In genomic region chr12:32051511-32052299, GRCh38 we compare ENCODE assay signal across 9 cellular contexts. TPM values are rescaled to one million over a fixed set of nuclear protein-coding genes. Genes with fewer than 3 reads are reported as not detected.
DNase-seq lines count a peak whose midpoint lies in the region; ATAC-seq, FAIRE-seq and TF ChIP-seq lines count a peak whose summit lies in the region.
"Had no signal": no experiment of that assay in that cellular context is flagged by ENCODE, and none has a peak within 500 bp of the region (broad histone marks: within the 10 kb centered on the region; RNA-seq: fewer than 3 reads in every experiment).

No MANE protein-coding gene starts in this region.

- H3K4me3 ChIP-seq in right atrium auricular region = no peak overlapping the region
- no peak overlapping the region for H3K4me3 ChIP-seq in fibroblast of villous mesenchyme (ENCODE audit: low read depth, low read length)
- no peak overlapping the region for H3K4me3 ChIP-seq in upper lobe of left lung
- H3K4me3 ChIP-seq: SK-N-MC had no signal

- no peak for FAIRE-seq in GM12891 (lab: Jason Lieb, UNC)

- no peak for TF ChIP-seq POLR2A in upper lobe of left lung (IDR thresholded peaks at IDR 0.05)
- TF ChIP-seq POLR2A in GM12891 (IDR thresholded peaks at IDR 0.05; ENCODE audit: low read depth, low read length) = no peak

- no peak for DNase-seq in Right ventricle myocardium superior
- DNase-seq in right atrium auricular region (ENCODE audit: low spot score) = no peak
- DNase-seq in RWPE1 (ENCODE audit: low spot score) = peak; percentile 83
- DNase-seq in fibroblast of villous mesenchyme (ENCODE audit: low read depth) = peak; percentile 94
- DNase-seq in upper lobe of left lung = no peak
- DNase-seq in GM12891 (ENCODE audit: insufficient read length, low spot score) = no peak
- DNase-seq in activated naive CD4-positive, alpha-beta T cell treated with anti-CD3 and anti-CD28 coated beads, Interleukin-2, amount 50 U/mL, for 16 hours = no peak

- H3K4me1 ChIP-seq in right atrium auricular region = no peaks in the 10 kb centered on the region
- no peaks in the 10 kb centered on the region for H3K4me1 ChIP-seq in upper lobe of left lung

- TF ChIP-seq CTCF in right atrium auricular region (IDR thresholded peaks at IDR 0.05) = no peak
- no peak for TF ChIP-seq CTCF in RWPE1 (conservative IDR thresholded peaks at IDR 0.05; ENCODE audit: low read depth)
- no peak for TF ChIP-seq CTCF in fibroblast of villous mesenchyme (IDR thresholded peaks at IDR 0.05; ENCODE audit: insufficient read depth, low read depth, low read length)
- TF ChIP-seq CTCF in upper lobe of left lung (IDR thresholded peaks at IDR 0.05) = no peak

- POLR2A ChIA-PET in RWPE1 (lab: Yijun Ruan, JAX; ENCODE audit: low non-redundant PET) = no interaction called here

- H3K27me3 ChIP-seq in right atrium auricular region (no peaks in the 10 kb centered on the region), upper lobe of left lung (no peaks in the 10 kb centered on the region)

- intact Hi-C loops in Right ventricle myocardium superior (cut with DNase I) = loop anchor here (10.0 kb wide), 1 partner anchor 257 kb away; a partner anchor contains a TSS

- 54 to 56% methylated on average over 7 of the region's 7 CpGs for WGBS in upper lobe of left lung, 2 donors

- CTCF ChIA-PET in RWPE1 (lab: Yijun Ruan, JAX) = no interaction called here

- ATAC-seq in Right ventricle myocardium superior (ENCODE audit: poor library complexity) (peak; percentile 81), upper lobe of left lung (ENCODE audit: low FRiP score in 2 of 2) (peak; percentile 35 to 65), GM18517 (IDR thresholded peaks at IDR 0.05; ENCODE audit: unreplicated experiment) (no peak)

- H3K27ac ChIP-seq in right atrium auricular region (no peak overlapping the region), RWPE1 (peak overlapping the region; percentile 58), upper lobe of left lung (no peak overlapping the region)
- H3K27ac ChIP-seq: SK-N-MC had no signal

- H3K9me3 ChIP-seq in right atrium auricular region (no peaks in the 10 kb centered on the region), upper lobe of left lung (peaks cover 0 to 7% (median 0%) of the 10 kb centered on the region in 4 donors)

- H3K36me3 ChIP-seq in right atrium auricular region (no peaks in the 10 kb centered on the region), upper lobe of left lung (no peaks in the 10 kb centered on the region)

- TF ChIP-seq EP300 in upper lobe of left lung (IDR thresholded peaks at IDR 0.05) = no peak

TF ChIP-seq in GM12891, 5 proteins besides CTCF, POLR2A, EP300 and RAD21:
- TF ChIP-seq TAF1 (IDR thresholded peaks at IDR 0.05; ENCODE audit: low read depth, low read length) (no peak), POU2F2 (IDR thresholded peaks at IDR 0.05; ENCODE audit: low read depth, low read length) (no peak), POLR2AphosphoS5 (IDR thresholded peaks at IDR 0.05; ENCODE audit: low read depth, low read length) (no peak), PAX5 (IDR thresholded peaks at IDR 0.05; ENCODE audit: insufficient read depth, low read length, severe bottlenecking) (no peak), SPI1 (IDR thresholded peaks at IDR 0.05; ENCODE audit: low read depth, low read length) (no peak)

RNA-seq across cellular contexts. Expression of gene BICD1, which starts 54.9 kb away (rescaled TPM):
- 3.5 TPM for total RNA-seq in Right ventricle myocardium superior
- total RNA-seq in right atrium auricular region = 1 to 10 TPM; 3.3 to 6.6 TPM
- 18.4 and 24.6 TPM in 2 replicates for total RNA-seq in fibroblast of villous mesenchyme
- total RNA-seq in upper lobe of left lung = 10 to 100 TPM; 11.3 to 44.0 (median 15.4) TPM
- 9.1 TPM for polyA plus RNA-seq in GM12891 (2012; ENCODE audit: low read depth, missing spikeins)

Comparison
In these comparisons a context has a peak if more than half of its experiments do, and no peak if none do; other contexts are left out.
1. DNase-seq: peak in RWPE1 (single experiment) and fibroblast of villous mesenchyme (single experiment); none in Right ventricle myocardium superior (single experiment), right atrium auricular region (single experiment), upper lobe of left lung (0 of 2), GM12891 (single experiment) and activated naive CD4-positive, alpha-beta T cell treated with anti-CD3 and anti-CD28 coated beads, Interleukin-2, amount 50 U/mL, for 16 hours (single experiment).